ENCODE assay signal across 14 cellular contexts in genomic region chr3:109257269-109257668, GRCh38. TPM values are rescaled to one million over a fixed set of nuclear protein-coding genes. Genes with fewer than 3 reads are reported as not detected.
DNase-seq lines count a peak whose midpoint lies in the region; ATAC-seq and TF ChIP-seq lines count a peak whose summit lies in the region.
"Had no signal": no experiment of that assay in that cellular context is flagged by ENCODE, and none has a peak within 500 bp of the region (broad histone marks: within the 10 kb centered on the region; RNA-seq: fewer than 3 reads in every experiment).

No MANE protein-coding gene starts in this region.

- H4K20me1 ChIP-seq in IMR-90 (ENCODE audit: insufficient read depth, low read length): no peaks in the 10 kb centered on the region
- H4K20me1 ChIP-seq: BLaER1 had no signal

- ATAC-seq in IMR-90 (ENCODE audit: low read depth) (no peak), left lobe of liver (peak; percentile 20), GM18867 (IDR thresholded peaks at IDR 0.05; ENCODE audit: unreplicated experiment) (no peak), HG02970 (IDR thresholded peaks at IDR 0.05; ENCODE audit: low FRiP score, unreplicated experiment) (no peak)
- ATAC-seq: activated CD4-positive, CD25-positive, alpha-beta regulatory T cell treated with anti-CD3 and anti-CD28 coated beads, Interleukin-2, amount 50 U/mL, for 24 hours had no signal

- H3K56ac ChIP-seq in IMR-90 (ENCODE audit: extremely low read depth, insufficient read depth, low read length): no peak overlapping the region

- H3K4me1 ChIP-seq in IMR-90 (ENCODE audit: control insufficient read depth, insufficient read depth, low read length): no peaks in the 10 kb centered on the region

- intact Hi-C loops in IMR-90 (cut with micrococcal nuclease): no loop called here

- no peak for TF ChIP-seq POLR2A in IMR-90 (IDR thresholded peaks at IDR 0.05; ENCODE audit: low read depth, low read length)

- H3K9me3 ChIP-seq in AG04450 (ENCODE audit: control insufficient read depth, insufficient read depth, low read length) (no peaks in the 10 kb centered on the region), IMR-90 (ENCODE audit: control insufficient read depth, insufficient read depth, low read length) (no peaks in the 10 kb centered on the region)
- H3K9me3 ChIP-seq: BLaER1 had no signal

- no peaks in the 10 kb centered on the region for H3K36me3 Mint-ChIP-seq in activated CD4-positive, alpha-beta T cell treated with anti-CD3 and anti-CD28 coated beads, Interleukin-2, amount 10 ng/mL, durations not matched to agents 7 days and 5 days (ENCODE audit: low read depth)

- no peak overlapping the region for H2BK20ac ChIP-seq in IMR-90 (ENCODE audit: low read depth, low read length)

- H3K4ac ChIP-seq in IMR-90 (ENCODE audit: low read depth, low read length): no peak overlapping the region

- dilution Hi-C loops in IMR-90 (cut with HindIII; ENCODE audit: low sequenced_read_pairs, unreplicated experiment): no loop called here

- no peak overlapping the region for H3K23ac ChIP-seq in IMR-90 (ENCODE audit: low read depth, low read length)

- H3K18ac ChIP-seq in IMR-90 (ENCODE audit: low read depth, low read length): no peak overlapping the region

- no peaks in the 10 kb centered on the region for H3K27me3 ChIP-seq in AG04450 (ENCODE audit: control insufficient read depth, insufficient read depth, low read length)
- no peaks in the 10 kb centered on the region for H3K27me3 ChIP-seq in IMR-90 (ENCODE audit: control insufficient read depth, insufficient read depth, low read length)
- no peaks in the 10 kb centered on the region for H3K27me3 ChIP-seq in brain microvascular endothelial cell (replicated peaks)
- H3K27me3 ChIP-seq: BLaER1, dorsolateral prefrontal cortex had no signal

- no peak overlapping the region for H2AK9ac ChIP-seq in IMR-90 (replicated peaks; ENCODE audit: low read depth, low read length, poor library complexity)

- no peak overlapping the region for H3K14ac ChIP-seq in IMR-90 (replicated peaks; ENCODE audit: low read depth, low read length)

- no peak overlapping the region for H2BK15ac ChIP-seq in IMR-90 (ENCODE audit: low read depth, low read length)

- H3K4me2 ChIP-seq in IMR-90 (ENCODE audit: low read depth, low read length): no peak overlapping the region
- H3K4me2 ChIP-seq: BLaER1 had no signal

- no peak overlapping the region for H4K8ac ChIP-seq in IMR-90 (ENCODE audit: low read depth in 2 of 2, low read length in 2 of 2)

- H2BK120ac ChIP-seq in IMR-90 (ENCODE audit: low read depth, low read length): no peak overlapping the region

- H2BK5ac ChIP-seq in IMR-90 (ENCODE audit: low read depth, low read length, poor library complexity, severe bottlenecking): no peak overlapping the region

- TF ChIP-seq CTCF in AG04450 (IDR thresholded peaks at IDR 0.05; ENCODE audit: low read depth, low read length) (no peak), IMR-90 (conservative IDR thresholded peaks at IDR 0.05; ENCODE audit: low read depth, low read length) (no peak), brain microvascular endothelial cell (IDR thresholded peaks at IDR 0.05; ENCODE audit: low read depth, low read length, missing control alignments) (no peak)

- H3K79me1 ChIP-seq in IMR-90 (ENCODE audit: low read depth in 1 of 2, low read length in 2 of 2): no peaks in the 10 kb centered on the region

- BruUV-seq in IMR-90 (replicated peaks; lab: Mats Ljungman, UMichigan): no TSS peak

- H4K91ac ChIP-seq in IMR-90 (ENCODE audit: insufficient read depth, low read depth, low read length): no peak overlapping the region

- no peaks in the 10 kb centered on the region for H3K9me3 Mint-ChIP-seq in activated CD4-positive, alpha-beta T cell treated with anti-CD3 and anti-CD28 coated beads, Interleukin-2, amount 10 ng/mL, durations not matched to agents 7 days and 5 days

- peak; percentile 10 for DNase-seq in AG04450 (ENCODE audit: low read depth, low spot score)
- DNase-seq in IMR-90: peak; percentile 43
- DNase-seq in brain microvascular endothelial cell: peak; percentile 92
- DNase-seq in left lobe of liver (ENCODE audit: low spot score): no peak
- no peak for DNase-seq in NCI-H345 treated with DMSO at 0.1 percent for 48 hours (lab: John Stamatoyannopoulos, UW; ENCODE audit: unreplicated experiment)
- DNase-seq in activated CD4-positive, alpha-beta T cell treated with anti-CD3 and anti-CD28 coated beads, Interleukin-2, amount 10 ng/mL, durations not matched to agents 7 days and 5 days: no peak
- DNase-seq: dorsolateral prefrontal cortex; NCI-H1930; Right ventricle myocardium superior; stimulated activated CD4-positive, alpha-beta T cell treated with anti-CD3 and anti-CD28 coated beads, Interleukin-12 subunit alpha, Interleukin-12 subunit beta, amount 100 ng/mL, for 4 hours had no signal

- peaks cover 1% of the 10 kb centered on the region for H3K27me3 Mint-ChIP-seq in activated CD4-positive, alpha-beta T cell treated with anti-CD3 and anti-CD28 coated beads, Interleukin-2, amount 10 ng/mL, durations not matched to agents 7 days and 5 days

- H3K4me3 ChIP-seq in AG04450 (ENCODE audit: low read depth, low read length) (no peak overlapping the region), IMR-90 (ENCODE audit: insufficient read depth, low read depth, low read length) (no peak overlapping the region), brain microvascular endothelial cell (ENCODE audit: low read depth, low read length) (no peak overlapping the region)
- H3K4me3 ChIP-seq: BLaER1, dorsolateral prefrontal cortex had no signal

- WGBS in IMR-90 (ENCODE audit: extremely low coverage in 2 of 2, insufficient read length in 1 of 2), 2 experiments: 50% methylated on average over 2 of the region's 2 CpGs; no CpG with 5 or more reads in 1 of the 2 experiments

- no peaks in the 10 kb centered on the region for H3K4me1 Mint-ChIP-seq in activated CD4-positive, alpha-beta T cell treated with anti-CD3 and anti-CD28 coated beads, Interleukin-2, amount 10 ng/mL, durations not matched to agents 7 days and 5 days

- no peak overlapping the region for H3K27ac Mint-ChIP-seq in activated CD4-positive, alpha-beta T cell treated with anti-CD3 and anti-CD28 coated beads, Interleukin-2, amount 10 ng/mL, durations not matched to agents 7 days and 5 days

- no peak for TF ChIP-seq RAD21 in IMR-90 (IDR thresholded peaks at IDR 0.05; ENCODE audit: low read length)

- no peak overlapping the region for H4K5ac ChIP-seq in IMR-90 (ENCODE audit: low read depth, low read length)

- CTCF ChIA-PET in AG04450 (lab: Charles Lee): interaction anchor here (1.3 kb wide), 1 partner anchor 19 kb away, joined by 6 read pairs; no protein-coding TSS in a partner anchor
- CTCF ChIA-PET in IMR-90 (lab: Yijun Ruan, JAX): no interaction called here
- CTCF ChIA-PET in activated CD4-positive, alpha-beta T cell treated with anti-CD3 and anti-CD28 coated beads, Interleukin-2, amount 10 ng/mL, durations not matched to agents 7 days and 5 days (lab: Charles Lee): no interaction called here

- in situ Hi-C loops in IMR-90 (cut with MboI; ENCODE audit: low sequenced_read_pairs): no loop called here
- in situ Hi-C loops in brain microvascular endothelial cell (cut with HindIII; ENCODE audit: low pct_ligation_motif_present, low sequenced_read_pairs): no loop called here

- H3K9ac ChIP-seq in IMR-90 (ENCODE audit: low read depth, low read length): no peak overlapping the region
- H3K9ac ChIP-seq: BLaER1 had no signal

- POLR2A ChIA-PET in AG04450 (lab: Yijun Ruan, JAX): no interaction called here
- POLR2A ChIA-PET in IMR-90 (lab: Charles Lee; ENCODE audit: unreplicated experiment): no interaction called here
- POLR2A ChIA-PET in activated CD4-positive, alpha-beta T cell treated with anti-CD3 and anti-CD28 coated beads, Interleukin-2, amount 10 ng/mL, durations not matched to agents 7 days and 5 days (lab: Charles Lee): no interaction called here

- H3K9me1 ChIP-seq in IMR-90 (ENCODE audit: insufficient read depth, low read length): no peaks in the 10 kb centered on the region

- H3K4me3 Mint-ChIP-seq in activated CD4-positive, alpha-beta T cell treated with anti-CD3 and anti-CD28 coated beads, Interleukin-2, amount 10 ng/mL, durations not matched to agents 7 days and 5 days: no peak overlapping the region

- no peak overlapping the region for H2AFZ ChIP-seq in IMR-90 (replicated peaks; ENCODE audit: low read length, poor library complexity)

- H3K36me3 ChIP-seq in IMR-90 (ENCODE audit: control insufficient read depth, insufficient read depth, low read length): no peaks in the 10 kb centered on the region
- H3K36me3 ChIP-seq in brain microvascular endothelial cell (replicated peaks): no peaks in the 10 kb centered on the region
- H3K36me3 ChIP-seq: BLaER1 had no signal

- H3K27ac ChIP-seq in AG04450 (ENCODE audit: low read depth, low read length) (no peak overlapping the region), IMR-90 (ENCODE audit: insufficient read depth, low read length) (no peak overlapping the region), brain microvascular endothelial cell (peak overlapping the region; percentile 68)
- H3K27ac ChIP-seq: BLaER1, dorsolateral prefrontal cortex had no signal

- H2AK5ac ChIP-seq in IMR-90 (ENCODE audit: low read depth, low read length): no peak overlapping the region

TF ChIP-seq in IMR-90, 13 proteins besides CTCF, POLR2A, EP300 and RAD21:
- no peak for TF ChIP-seq CEBPB (IDR thresholded peaks at IDR 0.05; ENCODE audit: low read depth, low read length)
- TF ChIP-seq FOS (IDR thresholded peaks at IDR 0.05; ENCODE audit: low read depth, low read length): no peak
- no peak for TF ChIP-seq RFX5 (IDR thresholded peaks at IDR 0.05; ENCODE audit: low read depth, low read length)
- no peak for TF ChIP-seq CHD1 (IDR thresholded peaks at IDR 0.05; ENCODE audit: low read depth, low read length)
- no peak for TF ChIP-seq NFE2L2 (IDR thresholded peaks at IDR 0.05; ENCODE audit: low read depth, low read length)
- no peak for TF ChIP-seq RCOR1 (IDR thresholded peaks at IDR 0.05; ENCODE audit: insufficient replicate concordance, low read length)
- no peak for TF ChIP-seq MXI1 (IDR thresholded peaks at IDR 0.05; ENCODE audit: borderline replicate concordance, low read depth, low read length)
- no peak for TF ChIP-seq BHLHE40 (IDR thresholded peaks at IDR 0.05; ENCODE audit: low read depth, low read length)
- TF ChIP-seq SMC3 (IDR thresholded peaks at IDR 0.05; ENCODE audit: low read depth, low read length): no peak

RNA-seq across cellular contexts. Expression of gene DPPA2, which starts 59.0 kb away (rescaled TPM):
- not detected in 2 replicates for polyA plus RNA-seq in AG04450 (2011; rRNA removed)
- polyA minus RNA-seq in AG04450 (2011; rRNA and poly(A)+ RNA removed): not detected in 2 replicates
- not detected in 2 replicates for total RNA-seq in IMR-90 (2012; rRNA removed)
- polyA plus RNA-seq in IMR-90 (2012; rRNA removed): not detected in 2 replicates
- polyA plus RNA-seq in IMR-90 (2012; cell fraction: cytosol; rRNA removed): not detected in 2 replicates
- not detected in 2 replicates for polyA plus RNA-seq in IMR-90 (2012; cell fraction: nucleus; rRNA removed; ENCODE audit: low replicate concordance)
- total RNA-seq in left lobe of liver: not detected
- not detected for total RNA-seq in activated CD4-positive, alpha-beta T cell treated with anti-CD3 and anti-CD28 coated beads, Interleukin-2, amount 10 ng/mL, durations not matched to agents 7 days and 5 days
- total RNA-seq: dorsolateral prefrontal cortex, Right ventricle myocardium superior had no signal

Comparison
In these comparisons a context has a peak if more than half of its experiments do, and no peak if none do; other contexts are left out.
1. DNase-seq: peak in AG04450 (single experiment), IMR-90 (single experiment) and brain microvascular endothelial cell (single experiment); none in left lobe of liver (single experiment), NCI-H345 treated with DMSO at 0.1 percent for 48 hours (single experiment) and activated CD4-positive, alpha-beta T cell treated with anti-CD3 and anti-CD28 coated beads, Interleukin-2, amount 10 ng/mL, durations not matched to agents 7 days and 5 days (single experiment).